In genomic region chr22:44622147-44622427, GRCh38 we compare ENCODE assay signal across 10 cellular contexts.
DNase-seq lines count a peak whose midpoint lies in the region; ATAC-seq and TF ChIP-seq lines count a peak whose summit lies in the region.
"Had no signal": no experiment of that assay in that cellular context is flagged by ENCODE, and none has a peak within 500 bp of the region (broad histone marks: within the 10 kb centered on the region; RNA-seq: fewer than 3 reads in every experiment).

No MANE protein-coding gene starts in this region.

- H3K4me3 ChIP-seq in GM12865 (ENCODE audit: low read depth, low read length) (no peak overlapping the region), dorsolateral prefrontal cortex (no peak overlapping the region)
- H3K4me3 ChIP-seq: stomach had no signal

- ATAC-seq in HG03175 (IDR thresholded peaks at IDR 0.05; ENCODE audit: unreplicated experiment) (no peak), GM21786 (IDR thresholded peaks at IDR 0.05; ENCODE audit: unreplicated experiment) (no peak), GM21529 (IDR thresholded peaks at IDR 0.05; ENCODE audit: unreplicated experiment) (no peak)

- intact Hi-C loops in dorsolateral prefrontal cortex (cut with DNase I): loop anchor here (5.0 to 10.0 kb wide), 3 partner anchors 287 to 737 kb away; no protein-coding TSS in a partner anchor

- TF ChIP-seq CTCF in GM12865 (IDR thresholded peaks at IDR 0.05; ENCODE audit: insufficient read depth, low read depth, low read length, missing control alignments) (no peak), dorsolateral prefrontal cortex (IDR thresholded peaks at IDR 0.05 in 54 of 56, conservative IDR thresholded peaks at IDR 0.05 in 2 of 56; ENCODE audit: low read depth in 1 of 56, partially characterized antibody in 56 of 56) (no peak)

- DNase-seq in COLO668 (lab: John Stamatoyannopoulos, UW; ENCODE audit: unreplicated experiment) (peak; percentile 89), GM12865 (ENCODE audit: low read depth) (peak; percentile 23), NCI-H748 treated with DMSO at 0.1 percent for 48 hours (lab: John Stamatoyannopoulos, UW) (peak; percentile 65), dorsolateral prefrontal cortex (peak in 6 of 10 donors; percentile 36 to 71 (median 46)), SIG-M5 (lab: John Stamatoyannopoulos, UW) (no peak)
- DNase-seq: NK-92 treated with Interleukin-12 subunit alpha and Interleukin-12 subunit beta, amount 100 ng/mL, for 24 hours; stomach had no signal

- H3K27me3 ChIP-seq in dorsolateral prefrontal cortex: peaks cover 0 to 41% (median 12%) of the 10 kb centered on the region in 45 donors

- no peak overlapping the region for H3K27ac ChIP-seq in dorsolateral prefrontal cortex
- H3K27ac ChIP-seq: stomach had no signal
